10 cellular contexts compared by ENCODE assay signal in the genomic region with DNA sequence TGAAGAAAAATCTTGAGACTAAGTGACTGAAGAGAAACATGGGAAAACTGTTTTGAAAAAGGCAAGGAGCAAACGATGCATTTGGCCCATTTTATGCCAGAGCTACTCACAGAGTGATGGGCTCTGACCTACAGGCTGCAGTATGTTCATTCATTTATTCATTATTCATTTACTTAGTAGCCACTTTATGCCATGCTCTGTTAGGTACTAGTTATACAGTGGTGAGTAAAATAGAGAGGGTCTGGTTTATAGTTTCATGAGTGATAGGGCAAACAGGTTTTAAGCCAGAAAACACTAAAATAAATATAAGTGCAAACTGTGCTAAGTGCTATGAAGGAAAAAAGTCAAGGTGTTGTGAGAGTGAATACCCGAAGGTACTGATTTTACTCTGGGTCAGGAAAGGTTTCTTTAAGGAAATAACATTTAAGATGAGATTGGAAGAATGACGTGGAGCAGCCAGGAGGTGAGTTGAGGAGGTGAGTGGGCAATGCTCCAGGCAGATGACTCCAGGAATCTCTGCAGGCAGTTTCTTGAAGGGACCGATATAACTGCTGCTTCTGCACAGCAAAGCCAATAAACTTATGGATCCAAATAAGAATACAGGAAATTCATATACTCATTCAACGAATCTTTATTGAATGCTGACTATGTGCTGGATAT. TPM values are rescaled to one million over a fixed set of nuclear protein-coding genes. Genes with fewer than 3 reads are reported as not detected.
DNase-seq lines count a peak whose midpoint lies in the region; ATAC-seq, FAIRE-seq and TF ChIP-seq lines count a peak whose summit lies in the region.
"Had no signal": no experiment of that assay in that cellular context is flagged by ENCODE, and none has a peak within 500 bp of the region (broad histone marks: within the 10 kb centered on the region; RNA-seq: fewer than 3 reads in every experiment).

No MANE protein-coding gene starts in this region.

- no peak for FAIRE-seq in H54 (lab: Jason Lieb, UNC)
- no peak for FAIRE-seq in frontal cortex (lab: Jason Lieb, UNC)

- peaks cover 0 to 4% (median 0%) of the 10 kb centered on the region in 3 donors for H3K36me3 Mint-ChIP-seq in immature natural killer cell

- ATAC-seq in GM18508 (IDR thresholded peaks at IDR 0.05; ENCODE audit: insufficient read depth, unreplicated experiment) (peak; percentile 55), GM21529 (IDR thresholded peaks at IDR 0.05; ENCODE audit: unreplicated experiment) (peak; percentile 42)
- ATAC-seq: foreskin keratinocyte had no signal

- peaks cover 0 to 1% (median 0%) of the 10 kb centered on the region in 3 donors for H3K27me3 Mint-ChIP-seq in immature natural killer cell (ENCODE audit: low read depth in 3 of 3)

- peaks cover 39 to 62% of the 10 kb centered on the region in 2 donors for H3K4me1 Mint-ChIP-seq in immature natural killer cell

- TF ChIP-seq POLR2A in H54 (IDR thresholded peaks at IDR 0.05; ENCODE audit: low read depth, low read length), result no peak

- H3K27ac Mint-ChIP-seq in immature natural killer cell, result peak overlapping the region in 4 of 6 donors; percentile 4 to 75 (median 40)

- DNase-seq in HK-2 (ENCODE audit: unreplicated experiment) (peak; percentile 44), immature natural killer cell (no peak), H54 (ENCODE audit: insufficient read length, low spot score) (no peak), anterior cingulate cortex (lab: John Stamatoyannopoulos, UW) (no peak), iPS-NIHi7 (ENCODE audit: extremely low spot score) (no peak), frontal cortex (ENCODE audit: low spot score in 2 of 2) (no peak)
- DNase-seq: foreskin keratinocyte, NCI-H187 treated with DMSO at 0.1 percent for 48 hours had no signal

- H3K4me3 Mint-ChIP-seq in immature natural killer cell, result no peak overlapping the region

- H3K9me3 Mint-ChIP-seq in immature natural killer cell, result no peaks in the 10 kb centered on the region

RNA-seq across cellular contexts. Expression of a gene that starts 56.9 kb away (rescaled TPM):
- polyA plus RNA-seq in immature natural killer cell, result 10 to 100 TPM in 2 of 3 donors, 1 to 10 TPM in 1; 7.4 to 20.5 (median 19.4) TPM
- 20.8 TPM for total RNA-seq in frontal cortex
